ENCODE assay signal across 32 cellular contexts in the genomic region with DNA sequence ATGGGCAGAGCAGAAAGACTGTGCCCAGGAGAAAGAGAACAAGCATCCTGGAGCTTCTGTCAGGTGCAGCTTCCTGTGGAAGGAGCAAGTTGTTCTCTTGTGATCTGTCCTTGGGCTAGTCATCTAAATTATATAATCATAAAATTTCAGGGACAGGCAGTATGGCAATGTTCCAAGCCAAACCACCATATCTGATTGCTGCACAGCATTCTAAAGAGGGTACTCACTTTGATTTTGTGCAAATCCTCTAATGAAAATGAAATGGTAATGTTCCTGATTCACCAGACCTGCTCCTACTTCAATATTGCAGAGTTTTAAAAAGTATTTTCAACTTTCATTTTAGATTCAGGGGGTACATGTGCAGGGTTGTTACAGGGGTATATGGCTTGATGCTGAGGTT. TPM values are rescaled to one million over a fixed set of nuclear protein-coding genes. Genes with fewer than 3 reads are reported as not detected.
"Had no signal": no experiment of that assay in that cellular context is flagged by ENCODE, and none has a peak within 500 bp of the region (broad histone marks: within the 10 kb centered on the region; RNA-seq: fewer than 3 reads in every experiment).

TSS of gene PATE2 (minus strand) at position 101 of the 400 bp plus-strand sequence. CDS start at position 46, 55 bp downstream.

- H3K9me3 ChIP-seq: body of pancreas, esophagus squamous epithelium, gastroesophageal sphincter, heart right ventricle had no signal

- H3K4me3 Mint-ChIP-seq: activated CD4-positive, alpha-beta memory T cell treated with anti-CD3 and anti-CD28 coated beads, Interleukin-2, amount 10 ng/mL, durations not matched to agents 7 days and 5 days; activated CD4-positive, alpha-beta T cell treated with anti-CD3 and anti-CD28 coated beads, Interleukin-2, amount 10 ng/mL, durations not matched to agents 7 days and 5 days; activated naive CD4-positive, alpha-beta T cell treated with anti-CD3 and anti-CD28 coated beads, Interleukin-2, amount 10 ng/mL, durations not matched to agents 7 days and 5 days; activated naive CD8-positive, alpha-beta T cell treated with anti-CD3 and anti-CD28 coated beads, Interleukin-2, amount 10 ng/mL, durations not matched to agents 7 days and 5 days; activated T-cell treated with anti-CD3 and anti-CD28 coated beads, Interleukin-2, amount 50 U/mL, for 24 hours; activated T-cell treated with anti-CD3 and anti-CD28 coated beads, Interleukin-2, amount 50 U/mL, for 72 hours; effector memory CD8-positive, alpha-beta T cell; WTC11 had no signal

- H3K27me3 Mint-ChIP-seq: activated naive CD4-positive, alpha-beta T cell treated with anti-CD3 and anti-CD28 coated beads, Interleukin-2, amount 10 ng/mL, durations not matched to agents 7 days and 5 days had no signal

- H3K4me1 Mint-ChIP-seq: activated CD4-positive, alpha-beta memory T cell treated with anti-CD3 and anti-CD28 coated beads, Interleukin-2, amount 10 ng/mL, durations not matched to agents 7 days and 5 days; activated CD4-positive, alpha-beta T cell treated with anti-CD3 and anti-CD28 coated beads, Interleukin-2, amount 10 ng/mL, durations not matched to agents 7 days and 5 days; activated naive CD4-positive, alpha-beta T cell treated with anti-CD3 and anti-CD28 coated beads, Interleukin-2, amount 10 ng/mL, durations not matched to agents 7 days and 5 days; WTC11 had no signal

- H3K4me2 ChIP-seq: hepatocyte had no signal

- H2AFZ ChIP-seq: hepatocyte had no signal

- H3K27ac ChIP-seq: body of pancreas, epithelial cell of prostate, esophagus squamous epithelium, gastroesophageal sphincter, heart right ventricle, hepatocyte had no signal

- H3K79me2 ChIP-seq: hepatocyte had no signal

- ATAC-seq: activated naive CD4-positive, alpha-beta T cell treated with anti-CD3 and anti-CD28 coated beads, Interleukin-2, amount 50 U/mL, for 72 hours; activated T-cell treated with anti-CD3 and anti-CD28 coated beads, Interleukin-2, amount 50 U/mL, for 72 hours; body of pancreas; effector memory CD8-positive, alpha-beta T cell; gastroesophageal sphincter; heart right ventricle; WTC11 had no signal

- H3K27me3 ChIP-seq: body of pancreas, esophagus squamous epithelium, gastroesophageal sphincter, heart right ventricle, hepatocyte had no signal

- H3K4me1 ChIP-seq: body of pancreas, esophagus squamous epithelium, gastroesophageal sphincter, heart right ventricle had no signal

- H3K4me3 ChIP-seq: body of pancreas, esophagus squamous epithelium, gastroesophageal sphincter, heart right ventricle, hepatocyte had no signal

- H3K9me3 Mint-ChIP-seq: activated CD4-positive, alpha-beta memory T cell treated with anti-CD3 and anti-CD28 coated beads, Interleukin-2, amount 10 ng/mL, durations not matched to agents 7 days and 5 days; activated CD4-positive, alpha-beta T cell treated with anti-CD3 and anti-CD28 coated beads, Interleukin-2, amount 10 ng/mL, durations not matched to agents 7 days and 5 days; activated naive CD8-positive, alpha-beta T cell treated with anti-CD3 and anti-CD28 coated beads, Interleukin-2, amount 10 ng/mL, durations not matched to agents 7 days and 5 days; effector memory CD8-positive, alpha-beta T cell had no signal

- FAIRE-seq: colon had no signal

- H3K36me3 Mint-ChIP-seq: activated naive CD4-positive, alpha-beta T cell treated with anti-CD3 and anti-CD28 coated beads, Interleukin-2, amount 10 ng/mL, durations not matched to agents 7 days and 5 days; activated naive CD8-positive, alpha-beta T cell treated with anti-CD3 and anti-CD28 coated beads, Interleukin-2, amount 10 ng/mL, durations not matched to agents 7 days and 5 days; WTC11 had no signal

- H3K27ac Mint-ChIP-seq: activated CD4-positive, alpha-beta memory T cell treated with anti-CD3 and anti-CD28 coated beads, Interleukin-2, amount 10 ng/mL, durations not matched to agents 7 days and 5 days; activated CD4-positive, alpha-beta T cell treated with anti-CD3 and anti-CD28 coated beads, Interleukin-2, amount 10 ng/mL, durations not matched to agents 7 days and 5 days; activated naive CD4-positive, alpha-beta T cell treated with anti-CD3 and anti-CD28 coated beads, Interleukin-2, amount 10 ng/mL, durations not matched to agents 7 days and 5 days; activated naive CD8-positive, alpha-beta T cell treated with anti-CD3 and anti-CD28 coated beads, Interleukin-2, amount 10 ng/mL, durations not matched to agents 7 days and 5 days; activated T-cell treated with anti-CD3 and anti-CD28 coated beads, Interleukin-2, amount 50 U/mL, for 24 hours; activated T-cell treated with anti-CD3 and anti-CD28 coated beads, Interleukin-2, amount 50 U/mL, for 72 hours; effector memory CD8-positive, alpha-beta T cell; WTC11 had no signal

- H3K36me3 ChIP-seq: esophagus squamous epithelium, gastroesophageal sphincter, heart right ventricle had no signal

- DNase-seq: activated CD4-positive, alpha-beta memory T cell treated with anti-CD3 and anti-CD28 coated beads, Interleukin-2, amount 10 ng/mL, durations not matched to agents 7 days and 5 days; activated CD4-positive, alpha-beta T cell treated with anti-CD3 and anti-CD28 coated beads for 1 hour; activated CD4-positive, alpha-beta T cell treated with anti-CD3 and anti-CD28 coated beads for 4 hours; activated CD4-positive, alpha-beta T cell treated with anti-CD3 and anti-CD28 coated beads, Interleukin-2, amount 10 ng/mL, durations not matched to agents 7 days and 5 days; activated CD4-positive, alpha-beta T cell treated with anti-CD3 and anti-CD28 coated beads, Interleukin-2, amount 50 U/mL, for 4 hours; activated CD8-positive, alpha-beta memory T cell treated with anti-CD3 and anti-CD28 coated beads, Interleukin-2, amount 50 U/mL, for 48 hours; activated gamma-delta T cell; activated naive CD4-positive, alpha-beta T cell; activated naive CD4-positive, alpha-beta T cell treated with anti-CD3 and anti-CD28 coated beads, Interleukin-2, amount 10 ng/mL, durations not matched to agents 7 days and 5 days; activated naive CD8-positive, alpha-beta T cell treated with anti-CD3 and anti-CD28 coated beads, Interleukin-2, amount 10 ng/mL, durations not matched to agents 7 days and 5 days; activated T-cell treated with anti-CD3 and anti-CD28 coated beads for 4 hours; activated T-cell treated with anti-CD3 and anti-CD28 coated beads, Interleukin-2, amount 50 U/mL, for 24 hours; activated T-cell treated with anti-CD3 and anti-CD28 coated beads, Interleukin-2, amount 50 U/mL, for 72 hours; body of pancreas; cortex of kidney; dermis blood vessel endothelial cell; effector CD4-positive, alpha-beta T cell; effector memory CD8-positive, alpha-beta T cell; esophagus squamous epithelium; foreskin melanocyte; heart right ventricle; T-helper 2 cell had no signal

RNA-seq across cellular contexts. Expression of gene PATE2, which starts in this region (rescaled TPM):
- total RNA-seq: activated CD4-positive, alpha-beta memory T cell treated with anti-CD3 and anti-CD28 coated beads, Interleukin-2, amount 10 ng/mL, durations not matched to agents 7 days and 5 days; activated naive CD4-positive, alpha-beta T cell treated with anti-CD3 and anti-CD28 coated beads, Interleukin-2, amount 50 U/mL, for 72 hours; activated naive CD8-positive, alpha-beta T cell treated with anti-CD3 and anti-CD28 coated beads, Interleukin-2, amount 10 ng/mL, durations not matched to agents 7 days and 5 days; body of pancreas; chondrocyte; dermis blood vessel endothelial cell; fibroblast of villous mesenchyme; heart right ventricle; hepatocyte; WTC11 had no signal
- polyA plus RNA-seq: esophagus, fibroblast of lung, heart right ventricle had no signal
